8 cellular contexts compared by ENCODE assay signal in the genomic region with DNA sequence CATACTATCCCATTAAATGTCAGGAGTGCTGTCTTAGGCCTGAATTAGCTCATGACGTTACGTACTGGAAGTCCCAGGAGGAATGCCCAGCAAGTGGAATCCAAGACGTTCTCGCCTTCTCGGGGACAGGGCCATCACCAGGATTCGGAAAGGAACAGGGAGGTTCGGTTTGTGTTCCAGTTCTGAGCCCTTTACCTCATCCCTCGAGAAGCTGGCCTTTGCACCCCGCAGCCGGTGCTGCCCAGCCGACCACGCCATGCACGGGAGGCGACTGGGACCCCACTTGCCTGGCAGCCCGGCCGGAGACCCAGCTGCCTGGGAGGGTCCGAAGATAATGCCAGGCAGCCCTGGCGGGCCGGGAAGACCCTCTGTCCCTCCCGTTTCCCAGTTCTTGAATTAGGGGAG. TPM values are rescaled to one million over a fixed set of nuclear protein-coding genes. Genes with fewer than 3 reads are reported as not detected.
DNase-seq lines count a peak whose midpoint lies in the region; ATAC-seq and TF ChIP-seq lines count a peak whose summit lies in the region.

No MANE protein-coding gene starts in this region.

- no peak for ATAC-seq in left lung
- ATAC-seq in GM21723 (IDR thresholded peaks at IDR 0.05; ENCODE audit: unreplicated experiment) = no peak

- peaks cover 48% of the 10 kb centered on the region for H3K27me3 ChIP-seq in HUES64 (ENCODE audit: insufficient read depth, low read length)
- H3K27me3 ChIP-seq in left lung = peaks cover 0 to 42% of the 10 kb centered on the region in 2 donors
- no peaks in the 10 kb centered on the region for H3K27me3 ChIP-seq in stomach smooth muscle (ENCODE audit: control insufficient read depth in 1 of 2, insufficient read depth in 2 of 2, low read length in 2 of 2)

- H3K27ac ChIP-seq in HUES64 (ENCODE audit: low read depth, low read length) = no peak overlapping the region
- peak overlapping the region; percentile 94 for H3K27ac ChIP-seq in caudate nucleus (ENCODE audit: low read depth, low read length)
- H3K27ac ChIP-seq in left lung = peak overlapping the region; percentile 78 to 82
- peak overlapping the region; percentile 95 for H3K27ac ChIP-seq in stomach smooth muscle (ENCODE audit: low read length)

- no peaks in the 10 kb centered on the region for H3K36me3 Mint-ChIP-seq in activated CD4-positive, alpha-beta memory T cell treated with anti-CD3 and anti-CD28 coated beads for 36 hours

- H3K9me3 Mint-ChIP-seq in activated CD4-positive, alpha-beta memory T cell treated with anti-CD3 and anti-CD28 coated beads for 36 hours = no peaks in the 10 kb centered on the region

- H3K27me3 Mint-ChIP-seq in activated CD4-positive, alpha-beta memory T cell treated with anti-CD3 and anti-CD28 coated beads for 36 hours = peaks cover 54% of the 10 kb centered on the region

- H3K9ac ChIP-seq in HUES64 (ENCODE audit: low read depth, low read length) (peak overlapping the region; percentile 53), stomach smooth muscle (ENCODE audit: low read length in 2 of 2) (peak overlapping the region; percentile 61 to 91)

- 31% methylated on average over 20 of the region's 20 CpGs for WGBS in HUES64

- H3K4me1 Mint-ChIP-seq in activated CD4-positive, alpha-beta memory T cell treated with anti-CD3 and anti-CD28 coated beads for 36 hours (ENCODE audit: low read depth) = peaks cover 9% of the 10 kb centered on the region

- no peak overlapping the region for H3K27ac Mint-ChIP-seq in activated CD4-positive, alpha-beta memory T cell treated with anti-CD3 and anti-CD28 coated beads for 36 hours

- DNase-seq in caudate nucleus (lab: John Stamatoyannopoulos, UW) = no peak
- DNase-seq in left lung = no peak
- DNase-seq in iPS-NIHi7 (ENCODE audit: extremely low spot score) = no peak
- DNase-seq in activated CD4-positive, alpha-beta memory T cell treated with anti-CD3 and anti-CD28 coated beads for 36 hours = no peak
- DNase-seq in activated CD8-positive, alpha-beta memory T cell treated with anti-CD3 and anti-CD28 coated beads, Interleukin-2, amount 50 U/mL, for 48 hours = no peak

- CTCF ChIA-PET in activated CD4-positive, alpha-beta memory T cell treated with anti-CD3 and anti-CD28 coated beads for 36 hours (lab: Charles Lee) = interaction anchor here (1.0 to 1.9 kb wide), 3 partner anchors 15 to 86 kb away, joined by 3 to 9 read pairs (median 3); no protein-coding TSS in a partner anchor

- H3K4me3 Mint-ChIP-seq in activated CD4-positive, alpha-beta memory T cell treated with anti-CD3 and anti-CD28 coated beads for 36 hours = no peak overlapping the region

- H3K36me3 ChIP-seq in HUES64 (ENCODE audit: insufficient read depth, low read length) (no peaks in the 10 kb centered on the region), left lung (no peaks in the 10 kb centered on the region), stomach smooth muscle (ENCODE audit: control insufficient read depth in 2 of 2, insufficient read depth in 2 of 2, low read length in 2 of 2) (no peaks in the 10 kb centered on the region)

- intact Hi-C loops in left lung (cut with DNase I) = loop anchor here in 1 of 2 donors (10.0 kb wide), 1 partner anchor 371 kb away; no protein-coding TSS in a partner anchor
- intact Hi-C loops in activated CD4-positive, alpha-beta memory T cell treated with anti-CD3 and anti-CD28 coated beads for 36 hours (cut with micrococcal nuclease) = loop anchor here (10.0 kb wide), 1 partner anchor 371 kb away; no protein-coding TSS in a partner anchor

- H3K4me3 ChIP-seq in HUES64 (ENCODE audit: low read length) (peak overlapping the region; percentile 81), left lung (peak overlapping the region in 1 of 2 donors; percentile 47), stomach smooth muscle (ENCODE audit: low read length in 2 of 2) (peak overlapping the region; percentile 53 to 96)

- H3K4me1 ChIP-seq in HUES64 (ENCODE audit: insufficient read depth, low read length) (peaks cover 13% of the 10 kb centered on the region), left lung (peaks cover 12 to 28% of the 10 kb centered on the region in 2 donors), stomach smooth muscle (ENCODE audit: control insufficient read depth, insufficient read depth, low read length) (peaks cover 43% of the 10 kb centered on the region)

- no peak for TF ChIP-seq CTCF in left lung (IDR thresholded peaks at IDR 0.05)

- no peaks in the 10 kb centered on the region for H3K9me3 ChIP-seq in HUES64 (ENCODE audit: insufficient read depth, low read depth, low read length)
- H3K9me3 ChIP-seq in left lung = no peaks in the 10 kb centered on the region
- no peaks in the 10 kb centered on the region for H3K9me3 ChIP-seq in stomach smooth muscle (ENCODE audit: control insufficient read depth in 2 of 2, low read length in 2 of 2)

- POLR2A ChIA-PET in activated CD4-positive, alpha-beta memory T cell treated with anti-CD3 and anti-CD28 coated beads for 36 hours (lab: Charles Lee) = no interaction called here

RNA-seq across cellular contexts. Expression of gene CHST3, which starts 0.8 kb away (rescaled TPM):
- 3.8 TPM for polyA plus RNA-seq in HUES64 (2013, experiment 1 of 2)
- 4.1 TPM for polyA plus RNA-seq in HUES64 (2013, experiment 2 of 2)
- 10 to 100 TPM; 10.3 to 20.1 TPM for total RNA-seq in left lung
- total RNA-seq in activated CD4-positive, alpha-beta memory T cell treated with anti-CD3 and anti-CD28 coated beads for 36 hours = under 1 TPM; 0.19 to 0.31 TPM

Comparison
In these comparisons a context has a peak if more than half of its experiments do, and no peak if none do; other contexts are left out.
1. RNA of gene CHST3, which starts 0.8 kb away (total RNA-seq): 10.3 to 20.1 TPM in left lung; 0.19 to 0.31 TPM in activated CD4-positive, alpha-beta memory T cell treated with anti-CD3 and anti-CD28 coated beads for 36 hours; every median in the first group is over 4 times any median in the second.